8 cellular contexts compared by ENCODE assay signal in genomic region chr11:127074151-127074761, GRCh38.
DNase-seq lines count a peak whose midpoint lies in the region; ATAC-seq and TF ChIP-seq lines count a peak whose summit lies in the region.

No MANE protein-coding gene starts in this region.

- TF ChIP-seq CTCF in GM23338 (conservative IDR thresholded peaks at IDR 0.05; ENCODE audit: low read depth in 2 of 2) (peak; percentile 48 to 83), RWPE1 (conservative IDR thresholded peaks at IDR 0.05; ENCODE audit: low read depth) (no peak), testis (IDR thresholded peaks at IDR 0.05) (no peak)

- no peak for TF ChIP-seq EP300 in Ishikawa (IDR thresholded peaks at IDR 0.05; ENCODE audit: borderline replicate concordance)

- TF ChIP-seq RAD21 in Ishikawa (IDR thresholded peaks at IDR 0.05; ENCODE audit: low read depth): peak; percentile 16; the same call in 1 of the 2 replicates

- H3K4me2 ChIP-seq in GM23338: no peak overlapping the region

- H3K9me2 ChIP-seq in GM23338 (ENCODE audit: insufficient read depth): no peaks in the 10 kb centered on the region

- ATAC-seq in activated CD4-positive, alpha-beta T cell treated with anti-CD3 and anti-CD28 coated beads for 36 hours: no peak
- ATAC-seq in GM23338: peak; percentile 95

- no peaks in the 10 kb centered on the region for H3F3A ChIP-seq in GM23338 (replicated peaks; ENCODE audit: low read depth)

- no peaks in the 10 kb centered on the region for H3K4me1 Mint-ChIP-seq in activated CD4-positive, alpha-beta T cell treated with anti-CD3 and anti-CD28 coated beads for 36 hours
- no peaks in the 10 kb centered on the region for H3K4me1 Mint-ChIP-seq in activated CD4-positive, alpha-beta T cell treated with anti-CD3 and anti-CD28 coated beads, Interleukin-2, amount 10 ng/mL, durations not matched to agents 24 days and 14 days
- peaks cover 12% of the 10 kb centered on the region for H3K4me1 Mint-ChIP-seq in GM23338

- no peaks in the 10 kb centered on the region for H3K9me3 Mint-ChIP-seq in activated CD4-positive, alpha-beta T cell treated with anti-CD3 and anti-CD28 coated beads for 36 hours (ENCODE audit: low read depth)
- no peaks in the 10 kb centered on the region for H3K9me3 Mint-ChIP-seq in activated CD4-positive, alpha-beta T cell treated with anti-CD3 and anti-CD28 coated beads, Interleukin-2, amount 10 ng/mL, durations not matched to agents 24 days and 14 days
- no peaks in the 10 kb centered on the region for H3K9me3 Mint-ChIP-seq in GM23338

- no peak overlapping the region for H3K4me3 ChIP-seq in GM23338
- no peak overlapping the region for H3K4me3 ChIP-seq in testis

- H3K36me3 ChIP-seq in GM23338 (ENCODE audit: insufficient read depth) (no peaks in the 10 kb centered on the region), testis (ENCODE audit: low read depth, missing control alignments) (no peaks in the 10 kb centered on the region)

- H3K4me1 ChIP-seq in GM23338 (ENCODE audit: insufficient read depth) (peaks cover 9% of the 10 kb centered on the region), testis (no peaks in the 10 kb centered on the region)

- no peak overlapping the region for H2AFZ ChIP-seq in GM23338

- no peak overlapping the region for H3K27ac Mint-ChIP-seq in activated CD4-positive, alpha-beta T cell treated with anti-CD3 and anti-CD28 coated beads for 36 hours
- no peak overlapping the region for H3K27ac Mint-ChIP-seq in activated CD4-positive, alpha-beta T cell treated with anti-CD3 and anti-CD28 coated beads, Interleukin-2, amount 10 ng/mL, durations not matched to agents 24 days and 14 days
- H3K27ac Mint-ChIP-seq in GM23338: no peak overlapping the region

- no peak overlapping the region for H3K27ac ChIP-seq in GM23338 (ENCODE audit: low read depth)
- H3K27ac ChIP-seq in RWPE1: no peak overlapping the region
- no peak overlapping the region for H3K27ac ChIP-seq in testis

- no peaks in the 10 kb centered on the region for H3K79me2 ChIP-seq in GM23338 (replicated peaks; ENCODE audit: insufficient read depth)

- no peaks in the 10 kb centered on the region for H3K36me3 Mint-ChIP-seq in activated CD4-positive, alpha-beta T cell treated with anti-CD3 and anti-CD28 coated beads for 36 hours (ENCODE audit: low read depth)
- H3K36me3 Mint-ChIP-seq in activated CD4-positive, alpha-beta T cell treated with anti-CD3 and anti-CD28 coated beads, Interleukin-2, amount 10 ng/mL, durations not matched to agents 24 days and 14 days (ENCODE audit: low read depth): no peaks in the 10 kb centered on the region
- H3K36me3 Mint-ChIP-seq in GM23338 (ENCODE audit: low read depth): no peaks in the 10 kb centered on the region

- no peak overlapping the region for H3K4me3 Mint-ChIP-seq in activated CD4-positive, alpha-beta T cell treated with anti-CD3 and anti-CD28 coated beads for 36 hours
- no peak overlapping the region for H3K4me3 Mint-ChIP-seq in activated CD4-positive, alpha-beta T cell treated with anti-CD3 and anti-CD28 coated beads, Interleukin-2, amount 10 ng/mL, durations not matched to agents 24 days and 14 days
- H3K4me3 Mint-ChIP-seq in GM23338: no peak overlapping the region

- 67 to 68% methylated on average over 7 of the region's 7 CpGs for WGBS in testis, 2 donors

- intact Hi-C loops in activated CD4-positive, alpha-beta T cell treated with anti-CD3 and anti-CD28 coated beads for 36 hours (cut with DNase I, micrococcal nuclease): no loop called here
- intact Hi-C loops in activated CD4-positive, alpha-beta T cell treated with anti-CD3 and anti-CD28 coated beads, Interleukin-2, amount 10 ng/mL, durations not matched to agents 24 days and 14 days (cut with micrococcal nuclease): no loop called here
- intact Hi-C loops in testis (cut with DNase I; ENCODE audit: low total_unique reads): no loop called here

- no peak for TF ChIP-seq POLR2A in testis (IDR thresholded peaks at IDR 0.05)

- POLR2A ChIA-PET in activated CD4-positive, alpha-beta T cell treated with anti-CD3 and anti-CD28 coated beads for 36 hours (lab: Charles Lee): no interaction called here
- POLR2A ChIA-PET in RWPE1 (lab: Yijun Ruan, JAX; ENCODE audit: low non-redundant PET): no interaction called here

- CTCF ChIA-PET in activated CD4-positive, alpha-beta T cell treated with anti-CD3 and anti-CD28 coated beads for 36 hours (lab: Charles Lee): no interaction called here
- CTCF ChIA-PET in RWPE1 (lab: Yijun Ruan, JAX): interaction anchor here (0.6 kb wide), 1 partner anchor 104 kb away, joined by 4 read pairs; no protein-coding TSS in a partner anchor

- H3K27me3 ChIP-seq in GM23338 (ENCODE audit: insufficient read depth) (no peaks in the 10 kb centered on the region), testis (no peaks in the 10 kb centered on the region)

- no peaks in the 10 kb centered on the region for H3K9me3 ChIP-seq in testis

- no peaks in the 10 kb centered on the region for H4K20me1 ChIP-seq in GM23338 (replicated peaks; ENCODE audit: insufficient read depth)

- DNase-seq in activated CD4-positive, alpha-beta T cell treated with anti-CD3 and anti-CD28 coated beads for 36 hours: peak; percentile 10
- no peak for DNase-seq in activated CD4-positive, alpha-beta T cell treated with anti-CD3 and anti-CD28 coated beads, Interleukin-2, amount 10 ng/mL, durations not matched to agents 24 days and 14 days
- DNase-seq in GM23338 (ENCODE audit: low spot score) (peak; percentile 50), RWPE1 (ENCODE audit: low spot score) (peak; percentile 4), iPS-NIHi7 (ENCODE audit: extremely low spot score) (peak; percentile 67), testis (no peak)
- DNase-seq in stimulated activated CD4-positive, alpha-beta T cell treated with anti-CD3 and anti-CD28 coated beads, Interleukin-1b, Interleukin-23, amount 100 ng/mL, for 48 hours: no peak

- H3K27me3 Mint-ChIP-seq in activated CD4-positive, alpha-beta T cell treated with anti-CD3 and anti-CD28 coated beads for 36 hours: no peaks in the 10 kb centered on the region
- H3K27me3 Mint-ChIP-seq in activated CD4-positive, alpha-beta T cell treated with anti-CD3 and anti-CD28 coated beads, Interleukin-2, amount 10 ng/mL, durations not matched to agents 24 days and 14 days: no peaks in the 10 kb centered on the region
- peaks cover 4% of the 10 kb centered on the region for H3K27me3 Mint-ChIP-seq in GM23338 (ENCODE audit: insufficient read depth, low read depth, poor library complexity)

TF ChIP-seq in GM23338, 12 proteins besides CTCF, POLR2A, EP300 and RAD21:
- TF ChIP-seq NANOG (IDR thresholded peaks at IDR 0.05; ENCODE audit: borderline replicate concordance) (no peak), ZNF331 (CRISPR knock-in tag; IDR thresholded peaks at IDR 0.05; ENCODE audit: low read depth) (no peak), POLR2AphosphoS5 (IDR thresholded peaks at IDR 0.05; ENCODE audit: low read depth) (no peak)
- TF ChIP-seq, protein P1, sequence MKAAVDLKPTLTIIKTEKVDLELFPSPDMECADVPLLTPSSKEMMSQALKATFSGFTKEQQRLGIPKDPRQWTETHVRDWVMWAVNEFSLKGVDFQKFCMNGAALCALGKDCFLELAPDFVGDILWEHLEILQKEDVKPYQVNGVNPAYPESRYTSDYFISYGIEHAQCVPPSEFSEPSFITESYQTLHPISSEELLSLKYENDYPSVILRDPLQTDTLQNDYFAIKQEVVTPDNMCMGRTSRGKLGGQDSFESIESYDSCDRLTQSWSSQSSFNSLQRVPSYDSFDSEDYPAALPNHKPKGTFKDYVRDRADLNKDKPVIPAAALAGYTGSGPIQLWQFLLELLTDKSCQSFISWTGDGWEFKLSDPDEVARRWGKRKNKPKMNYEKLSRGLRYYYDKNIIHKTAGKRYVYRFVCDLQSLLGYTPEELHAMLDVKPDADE (IDR thresholded peaks at IDR 0.05): no peak

TF ChIP-seq in Ishikawa, 13 proteins besides CTCF, POLR2A, EP300 and RAD21:
- no peak for TF ChIP-seq NFIC (IDR thresholded peaks at IDR 0.05)
- TF ChIP-seq YY1 (IDR thresholded peaks at IDR 0.05; ENCODE audit: low read depth): no peak
- no peak for TF ChIP-seq FOXM1 (IDR thresholded peaks at IDR 0.05; ENCODE audit: borderline replicate concordance, low read depth)
- TF ChIP-seq EGR1 (IDR thresholded peaks at IDR 0.05): no peak
- no peak for TF ChIP-seq CREB1 (IDR thresholded peaks at IDR 0.05; ENCODE audit: low read depth)
TF ChIP-seq in Ishikawa: peak in this region for 0.

Comparison
In these comparisons a context has a peak if more than half of its experiments do, and no peak if none do; other contexts are left out.
1. DNase-seq: peak in activated CD4-positive, alpha-beta T cell treated with anti-CD3 and anti-CD28 coated beads for 36 hours (single experiment), GM23338 (single experiment), RWPE1 (single experiment) and iPS-NIHi7 (single experiment); none in activated CD4-positive, alpha-beta T cell treated with anti-CD3 and anti-CD28 coated beads, Interleukin-2, amount 10 ng/mL, durations not matched to agents 24 days and 14 days (single experiment), testis (single experiment) and stimulated activated CD4-positive, alpha-beta T cell treated with anti-CD3 and anti-CD28 coated beads, Interleukin-1b, Interleukin-23, amount 100 ng/mL, for 48 hours (single experiment).
2. CTCF ChIP-seq: peak in GM23338 (2 of 2); none in RWPE1 (single experiment) and testis (0 of 3).